Comparison of ENCODE assay signal across 1 cellular context in the genomic region with DNA sequence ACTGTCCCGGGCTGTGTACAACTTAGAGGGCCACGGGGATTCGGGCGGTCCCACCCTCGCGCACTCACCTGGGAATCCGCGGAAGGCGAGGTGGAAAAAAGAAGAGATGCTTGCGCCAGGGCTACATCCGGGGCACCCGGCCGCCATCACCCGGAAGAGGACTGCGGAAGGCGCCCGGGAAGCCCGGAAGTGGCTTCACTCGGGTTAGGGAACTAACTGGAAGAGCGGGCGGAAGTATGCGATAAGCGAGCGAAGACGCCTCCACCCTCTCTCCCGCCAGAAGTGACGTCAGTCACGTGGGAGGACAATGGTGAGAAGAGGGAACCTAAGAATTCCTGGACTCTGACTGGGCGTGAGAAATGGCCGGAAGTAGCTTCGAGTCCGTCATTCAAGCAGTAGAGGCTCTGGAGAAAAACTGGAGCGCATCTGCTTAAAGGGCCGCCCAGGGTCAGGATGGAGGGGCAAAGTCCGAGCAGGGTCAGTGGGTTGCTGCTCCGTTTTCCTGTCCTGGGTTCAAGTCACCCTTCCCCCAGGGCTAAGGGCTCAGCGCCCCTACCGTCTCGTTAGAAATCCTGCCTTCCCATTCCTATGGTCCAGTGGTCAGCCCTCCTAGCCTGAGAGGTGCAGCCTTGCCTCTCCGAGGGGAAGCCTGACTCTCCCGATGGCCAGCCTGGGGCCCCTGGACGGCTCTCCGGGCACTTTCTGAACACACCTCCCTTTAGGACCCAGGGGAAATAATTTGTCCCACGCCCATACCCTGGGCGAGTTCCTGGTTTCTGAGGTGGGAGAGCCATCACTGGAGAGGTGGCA.
TF ChIP-seq lines count a peak whose summit lies in the region.

A gene (minus strand): TSS at position 165 of the 810 bp plus-strand sequence. CDS start 627 bp downstream, outside the sequence.

TF ChIP-seq in K562, 482 proteins besides CTCF, POLR2A, EP300 and RAD21 (continued from another document and continues in another):
- TF ChIP-seq, protein P1, sequence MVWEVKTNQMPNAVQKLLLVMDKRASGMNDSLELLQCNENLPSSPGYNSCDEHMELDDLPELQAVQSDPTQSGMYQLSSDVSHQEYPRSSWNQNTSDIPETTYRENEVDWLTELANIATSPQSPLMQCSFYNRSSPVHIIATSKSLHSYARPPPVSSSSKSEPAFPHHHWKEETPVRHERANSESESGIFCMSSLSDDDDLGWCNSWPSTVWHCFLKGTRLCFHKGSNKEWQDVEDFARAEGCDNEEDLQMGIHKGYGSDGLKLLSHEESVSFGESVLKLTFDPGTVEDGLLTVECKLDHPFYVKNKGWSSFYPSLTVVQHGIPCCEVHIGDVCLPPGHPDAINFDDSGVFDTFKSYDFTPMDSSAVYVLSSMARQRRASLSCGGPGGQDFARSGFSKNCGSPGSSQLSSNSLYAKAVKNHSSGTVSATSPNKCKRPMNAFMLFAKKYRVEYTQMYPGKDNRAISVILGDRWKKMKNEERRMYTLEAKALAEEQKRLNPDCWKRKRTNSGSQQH (CRISPR knock-in tag; IDR thresholded peaks at IDR 0.05) = peak; percentile 51; the same call in 1 of the 2 replicates
- TF ChIP-seq CEBPG (CRISPR knock-in tag; IDR thresholded peaks at IDR 0.05) = 0 out of 2 replicates have a peak, but pooled peaks have one; percentile 17
- TF ChIP-seq CEBPG (tag; conservative IDR thresholded peaks at IDR 0.05 in 1 of 2, IDR thresholded peaks at IDR 0.05 in 1 of 2) = no peak
- TF ChIP-seq FOXM1 (IDR thresholded peaks at IDR 0.05; ENCODE audit: low read depth) = peak; percentile 69; the same call in 1 of the 2 replicates
- TF ChIP-seq FOXM1 (CRISPR knock-in tag; IDR thresholded peaks at IDR 0.05; ENCODE audit: low read depth) = 0 out of 2 replicates have a peak, but pooled peaks have one; percentile 28
- no peak for TF ChIP-seq ATF1 (CRISPR knock-in tag; IDR thresholded peaks at IDR 0.05)
- peak; percentile 98 for TF ChIP-seq ATF1 (tag; IDR thresholded peaks at IDR 0.05)
- peak; percentile 10 for TF ChIP-seq NEUROD1 (IDR thresholded peaks at IDR 0.05; ENCODE audit: borderline replicate concordance, low read depth, low read length, partially characterized antibody)
- TF ChIP-seq CHD2 (IDR thresholded peaks at IDR 0.05; ENCODE audit: low read depth, low read length) = peak; percentile 55; the same call in 1 of the 2 replicates
- TF ChIP-seq, protein P2, sequence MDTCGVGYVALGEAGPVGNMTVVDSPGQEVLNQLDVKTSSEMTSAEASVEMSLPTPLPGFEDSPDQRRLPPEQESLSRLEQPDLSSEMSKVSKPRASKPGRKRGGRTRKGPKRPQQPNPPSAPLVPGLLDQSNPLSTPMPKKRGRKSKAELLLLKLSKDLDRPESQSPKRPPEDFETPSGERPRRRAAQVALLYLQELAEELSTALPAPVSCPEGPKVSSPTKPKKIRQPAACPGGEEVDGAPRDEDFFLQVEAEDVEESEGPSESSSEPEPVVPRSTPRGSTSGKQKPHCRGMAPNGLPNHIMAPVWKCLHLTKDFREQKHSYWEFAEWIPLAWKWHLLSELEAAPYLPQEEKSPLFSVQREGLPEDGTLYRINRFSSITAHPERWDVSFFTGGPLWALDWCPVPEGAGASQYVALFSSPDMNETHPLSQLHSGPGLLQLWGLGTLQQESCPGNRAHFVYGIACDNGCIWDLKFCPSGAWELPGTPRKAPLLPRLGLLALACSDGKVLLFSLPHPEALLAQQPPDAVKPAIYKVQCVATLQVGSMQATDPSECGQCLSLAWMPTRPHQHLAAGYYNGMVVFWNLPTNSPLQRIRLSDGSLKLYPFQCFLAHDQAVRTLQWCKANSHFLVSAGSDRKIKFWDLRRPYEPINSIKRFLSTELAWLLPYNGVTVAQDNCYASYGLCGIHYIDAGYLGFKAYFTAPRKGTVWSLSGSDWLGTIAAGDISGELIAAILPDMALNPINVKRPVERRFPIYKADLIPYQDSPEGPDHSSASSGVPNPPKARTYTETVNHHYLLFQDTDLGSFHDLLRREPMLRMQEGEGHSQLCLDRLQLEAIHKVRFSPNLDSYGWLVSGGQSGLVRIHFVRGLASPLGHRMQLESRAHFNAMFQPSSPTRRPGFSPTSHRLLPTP (IDR thresholded peaks at IDR 0.05; ENCODE audit: borderline replicate concordance, extremely low read depth, insufficient read length) = no peak
- TF ChIP-seq, protein P3, sequence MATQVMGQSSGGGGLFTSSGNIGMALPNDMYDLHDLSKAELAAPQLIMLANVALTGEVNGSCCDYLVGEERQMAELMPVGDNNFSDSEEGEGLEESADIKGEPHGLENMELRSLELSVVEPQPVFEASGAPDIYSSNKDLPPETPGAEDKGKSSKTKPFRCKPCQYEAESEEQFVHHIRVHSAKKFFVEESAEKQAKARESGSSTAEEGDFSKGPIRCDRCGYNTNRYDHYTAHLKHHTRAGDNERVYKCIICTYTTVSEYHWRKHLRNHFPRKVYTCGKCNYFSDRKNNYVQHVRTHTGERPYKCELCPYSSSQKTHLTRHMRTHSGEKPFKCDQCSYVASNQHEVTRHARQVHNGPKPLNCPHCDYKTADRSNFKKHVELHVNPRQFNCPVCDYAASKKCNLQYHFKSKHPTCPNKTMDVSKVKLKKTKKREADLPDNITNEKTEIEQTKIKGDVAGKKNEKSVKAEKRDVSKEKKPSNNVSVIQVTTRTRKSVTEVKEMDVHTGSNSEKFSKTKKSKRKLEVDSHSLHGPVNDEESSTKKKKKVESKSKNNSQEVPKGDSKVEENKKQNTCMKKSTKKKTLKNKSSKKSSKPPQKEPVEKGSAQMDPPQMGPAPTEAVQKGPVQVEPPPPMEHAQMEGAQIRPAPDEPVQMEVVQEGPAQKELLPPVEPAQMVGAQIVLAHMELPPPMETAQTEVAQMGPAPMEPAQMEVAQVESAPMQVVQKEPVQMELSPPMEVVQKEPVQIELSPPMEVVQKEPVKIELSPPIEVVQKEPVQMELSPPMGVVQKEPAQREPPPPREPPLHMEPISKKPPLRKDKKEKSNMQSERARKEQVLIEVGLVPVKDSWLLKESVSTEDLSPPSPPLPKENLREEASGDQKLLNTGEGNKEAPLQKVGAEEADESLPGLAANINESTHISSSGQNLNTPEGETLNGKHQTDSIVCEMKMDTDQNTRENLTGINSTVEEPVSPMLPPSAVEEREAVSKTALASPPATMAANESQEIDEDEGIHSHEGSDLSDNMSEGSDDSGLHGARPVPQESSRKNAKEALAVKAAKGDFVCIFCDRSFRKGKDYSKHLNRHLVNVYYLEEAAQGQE (CRISPR knock-in tag; IDR thresholded peaks at IDR 0.05; ENCODE audit: low read depth) = peak; percentile 50; the same call in 1 of the 2 replicates
- TF ChIP-seq, protein P4, sequence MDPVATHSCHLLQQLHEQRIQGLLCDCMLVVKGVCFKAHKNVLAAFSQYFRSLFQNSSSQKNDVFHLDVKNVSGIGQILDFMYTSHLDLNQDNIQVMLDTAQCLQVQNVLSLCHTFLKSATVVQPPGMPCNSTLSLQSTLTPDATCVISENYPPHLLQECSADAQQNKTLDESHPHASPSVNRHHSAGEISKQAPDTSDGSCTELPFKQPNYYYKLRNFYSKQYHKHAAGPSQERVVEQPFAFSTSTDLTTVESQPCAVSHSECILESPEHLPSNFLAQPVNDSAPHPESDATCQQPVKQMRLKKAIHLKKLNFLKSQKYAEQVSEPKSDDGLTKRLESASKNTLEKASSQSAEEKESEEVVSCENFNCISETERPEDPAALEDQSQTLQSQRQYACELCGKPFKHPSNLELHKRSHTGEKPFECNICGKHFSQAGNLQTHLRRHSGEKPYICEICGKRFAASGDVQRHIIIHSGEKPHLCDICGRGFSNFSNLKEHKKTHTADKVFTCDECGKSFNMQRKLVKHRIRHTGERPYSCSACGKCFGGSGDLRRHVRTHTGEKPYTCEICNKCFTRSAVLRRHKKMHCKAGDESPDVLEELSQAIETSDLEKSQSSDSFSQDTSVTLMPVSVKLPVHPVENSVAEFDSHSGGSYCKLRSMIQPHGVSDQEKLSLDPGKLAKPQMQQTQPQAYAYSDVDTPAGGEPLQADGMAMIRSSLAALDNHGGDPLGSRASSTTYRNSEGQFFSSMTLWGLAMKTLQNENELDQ (CRISPR knock-in tag; IDR thresholded peaks at IDR 0.05; ENCODE audit: borderline replicate concordance) = peak; percentile 23; the same call in 1 of the 2 replicates
- TF ChIP-seq TAF9B (IDR thresholded peaks at IDR 0.05; ENCODE audit: partially characterized antibody) = peak; percentile 83
- peak; percentile 91 for TF ChIP-seq HCFC1 (IDR thresholded peaks at IDR 0.05; ENCODE audit: low read depth, low read length)
- no peak for TF ChIP-seq NELFE (IDR thresholded peaks at IDR 0.05; ENCODE audit: insufficient read depth, insufficient read length)
- TF ChIP-seq MYC (IDR thresholded peaks at IDR 0.05; ENCODE audit: low read depth, low read length) = peak; percentile 63; the same call in 1 of the 2 replicates
- TF ChIP-seq MYC (CRISPR knock-in tag; IDR thresholded peaks at IDR 0.05; ENCODE audit: borderline replicate concordance, low read depth) = peak; percentile 42; the same call in 1 of the 2 replicates
- 0 out of 2 replicates have a peak, but pooled peaks have one; percentile 26 for TF ChIP-seq DIDO1 (tag; IDR thresholded peaks at IDR 0.05; ENCODE audit: low read depth)
- TF ChIP-seq TARDBP (IDR thresholded peaks at IDR 0.05) = no peak
- no peak for TF ChIP-seq RBM25 (IDR thresholded peaks at IDR 0.05; ENCODE audit: low read depth, low read length, severe bottlenecking)
- TF ChIP-seq PYGO2 (tag; IDR thresholded peaks at IDR 0.05) = no peak
- TF ChIP-seq TBL1XR1 (IDR thresholded peaks at IDR 0.05; ENCODE audit: low read length in 2 of 2) = peak in 1 of 2 experiments; percentile 64; a peak in 2 of 4 replicates
- 0 out of 2 replicates have a peak, but pooled peaks have one; percentile 11 for TF ChIP-seq ZNF12 (CRISPR knock-in tag; IDR thresholded peaks at IDR 0.05)
- peak; percentile 74 for TF ChIP-seq C11orf30 (IDR thresholded peaks at IDR 0.05; ENCODE audit: low read depth)
- peak; percentile 93 for TF ChIP-seq JUND (IDR thresholded peaks at IDR 0.05; ENCODE audit: borderline replicate concordance, low read depth, low read length)
- TF ChIP-seq JUND (tag; IDR thresholded peaks at IDR 0.05; ENCODE audit: borderline replicate concordance, low read depth, low read length) = peak; percentile 86
- peak; percentile 57 for TF ChIP-seq SPI1 (IDR thresholded peaks at IDR 0.05; ENCODE audit: borderline replicate concordance, low read depth, low read length)
- TF ChIP-seq SMARCA5 (IDR thresholded peaks at IDR 0.05) = no peak; the same call in 1 of the 2 replicates
- TF ChIP-seq, protein P5, sequence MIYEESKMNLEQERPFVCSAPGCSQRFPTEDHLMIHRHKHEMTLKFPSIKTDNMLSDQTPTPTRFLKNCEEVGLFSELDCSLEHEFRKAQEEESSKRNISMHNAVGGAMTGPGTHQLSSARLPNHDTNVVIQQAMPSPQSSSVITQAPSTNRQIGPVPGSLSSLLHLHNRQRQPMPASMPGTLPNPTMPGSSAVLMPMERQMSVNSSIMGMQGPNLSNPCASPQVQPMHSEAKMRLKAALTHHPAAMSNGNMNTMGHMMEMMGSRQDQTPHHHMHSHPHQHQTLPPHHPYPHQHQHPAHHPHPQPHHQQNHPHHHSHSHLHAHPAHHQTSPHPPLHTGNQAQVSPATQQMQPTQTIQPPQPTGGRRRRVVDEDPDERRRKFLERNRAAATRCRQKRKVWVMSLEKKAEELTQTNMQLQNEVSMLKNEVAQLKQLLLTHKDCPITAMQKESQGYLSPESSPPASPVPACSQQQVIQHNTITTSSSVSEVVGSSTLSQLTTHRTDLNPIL (CRISPR knock-in tag; IDR thresholded peaks at IDR 0.05) = no peak
- TF ChIP-seq HDAC6 (IDR thresholded peaks at IDR 0.05; ENCODE audit: low read depth, low read length) = no peak
- TF ChIP-seq TGIF2 (CRISPR knock-in tag; IDR thresholded peaks at IDR 0.05) = no peak
- TF ChIP-seq, protein P6, sequence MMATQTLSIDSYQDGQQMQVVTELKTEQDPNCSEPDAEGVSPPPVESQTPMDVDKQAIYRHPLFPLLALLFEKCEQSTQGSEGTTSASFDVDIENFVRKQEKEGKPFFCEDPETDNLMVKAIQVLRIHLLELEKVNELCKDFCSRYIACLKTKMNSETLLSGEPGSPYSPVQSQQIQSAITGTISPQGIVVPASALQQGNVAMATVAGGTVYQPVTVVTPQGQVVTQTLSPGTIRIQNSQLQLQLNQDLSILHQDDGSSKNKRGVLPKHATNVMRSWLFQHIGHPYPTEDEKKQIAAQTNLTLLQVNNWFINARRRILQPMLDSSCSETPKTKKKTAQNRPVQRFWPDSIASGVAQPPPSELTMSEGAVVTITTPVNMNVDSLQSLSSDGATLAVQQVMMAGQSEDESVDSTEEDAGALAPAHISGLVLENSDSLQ (IDR thresholded peaks at IDR 0.05) = peak; percentile 85
- peak; percentile 89 for TF ChIP-seq TAF1 (IDR thresholded peaks at IDR 0.05; ENCODE audit: control insufficient read depth, extremely low read depth, insufficient read depth, low read length, severe bottlenecking)
- TF ChIP-seq SMAD4 (CRISPR knock-in tag; conservative IDR thresholded peaks at IDR 0.05) = no peak; the same call in 1 of the 2 replicates
- TF ChIP-seq SRSF1 (IDR thresholded peaks at IDR 0.05; ENCODE audit: low read depth, low read length) = no peak
- TF ChIP-seq, protein P7, sequence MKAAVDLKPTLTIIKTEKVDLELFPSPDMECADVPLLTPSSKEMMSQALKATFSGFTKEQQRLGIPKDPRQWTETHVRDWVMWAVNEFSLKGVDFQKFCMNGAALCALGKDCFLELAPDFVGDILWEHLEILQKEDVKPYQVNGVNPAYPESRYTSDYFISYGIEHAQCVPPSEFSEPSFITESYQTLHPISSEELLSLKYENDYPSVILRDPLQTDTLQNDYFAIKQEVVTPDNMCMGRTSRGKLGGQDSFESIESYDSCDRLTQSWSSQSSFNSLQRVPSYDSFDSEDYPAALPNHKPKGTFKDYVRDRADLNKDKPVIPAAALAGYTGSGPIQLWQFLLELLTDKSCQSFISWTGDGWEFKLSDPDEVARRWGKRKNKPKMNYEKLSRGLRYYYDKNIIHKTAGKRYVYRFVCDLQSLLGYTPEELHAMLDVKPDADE (conservative IDR thresholded peaks at IDR 0.05; ENCODE audit: control insufficient read depth, low read depth, low read length) = peak; percentile 90
- no peak for TF ChIP-seq MEF2A (IDR thresholded peaks at IDR 0.05; ENCODE audit: control insufficient read depth, low read depth, low read length)
- TF ChIP-seq ZNF121 (CRISPR knock-in tag; conservative IDR thresholded peaks at IDR 0.05) = no peak
- TF ChIP-seq, protein P8, sequence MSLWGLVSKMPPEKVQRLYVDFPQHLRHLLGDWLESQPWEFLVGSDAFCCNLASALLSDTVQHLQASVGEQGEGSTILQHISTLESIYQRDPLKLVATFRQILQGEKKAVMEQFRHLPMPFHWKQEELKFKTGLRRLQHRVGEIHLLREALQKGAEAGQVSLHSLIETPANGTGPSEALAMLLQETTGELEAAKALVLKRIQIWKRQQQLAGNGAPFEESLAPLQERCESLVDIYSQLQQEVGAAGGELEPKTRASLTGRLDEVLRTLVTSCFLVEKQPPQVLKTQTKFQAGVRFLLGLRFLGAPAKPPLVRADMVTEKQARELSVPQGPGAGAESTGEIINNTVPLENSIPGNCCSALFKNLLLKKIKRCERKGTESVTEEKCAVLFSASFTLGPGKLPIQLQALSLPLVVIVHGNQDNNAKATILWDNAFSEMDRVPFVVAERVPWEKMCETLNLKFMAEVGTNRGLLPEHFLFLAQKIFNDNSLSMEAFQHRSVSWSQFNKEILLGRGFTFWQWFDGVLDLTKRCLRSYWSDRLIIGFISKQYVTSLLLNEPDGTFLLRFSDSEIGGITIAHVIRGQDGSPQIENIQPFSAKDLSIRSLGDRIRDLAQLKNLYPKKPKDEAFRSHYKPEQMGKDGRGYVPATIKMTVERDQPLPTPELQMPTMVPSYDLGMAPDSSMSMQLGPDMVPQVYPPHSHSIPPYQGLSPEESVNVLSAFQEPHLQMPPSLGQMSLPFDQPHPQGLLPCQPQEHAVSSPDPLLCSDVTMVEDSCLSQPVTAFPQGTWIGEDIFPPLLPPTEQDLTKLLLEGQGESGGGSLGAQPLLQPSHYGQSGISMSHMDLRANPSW (CRISPR knock-in tag; IDR thresholded peaks at IDR 0.05) = no peak
- peak; percentile 42; the same call in 1 of the 2 replicates for TF ChIP-seq SMARCA4 (IDR thresholded peaks at IDR 0.05)
